13 cellular contexts compared by ENCODE assay signal in genomic region chr4:109801895-109802319, GRCh38. TPM values are rescaled to one million over a fixed set of nuclear protein-coding genes. Genes with fewer than 3 reads are reported as not detected.
DNase-seq lines count a peak whose midpoint lies in the region; ATAC-seq and TF ChIP-seq lines count a peak whose summit lies in the region.
"Had no signal": no experiment of that assay in that cellular context is flagged by ENCODE, and none has a peak within 500 bp of the region (broad histone marks: within the 10 kb centered on the region; RNA-seq: fewer than 3 reads in every experiment).

CFI (minus strand) TSS chr4:109801999; CDS start chr4:109801971, 28 bp downstream.

- peak within 1 kb of the TSS; percentile 92 for H2AFZ ChIP-seq in SK-N-SH (ENCODE audit: low read depth)

- no peak for TF ChIP-seq EP300 in SK-N-SH (IDR thresholded peaks at IDR 0.05; ENCODE audit: borderline replicate concordance in 1 of 2, low read depth in 1 of 2, low read length in 1 of 2)

- TF ChIP-seq CTCF in SK-N-SH (IDR thresholded peaks at IDR 0.05) (no peak), Caco-2 (IDR thresholded peaks at IDR 0.05; ENCODE audit: insufficient read depth in 1 of 2, low read depth in 1 of 2, low read length in 1 of 2, severe bottlenecking in 1 of 2, unreplicated experiment in 1 of 2) (no peak)

- H3K79me2 ChIP-seq in SK-N-SH (ENCODE audit: insufficient read depth) = no peaks in the 10 kb centered on the region

- H3F3A ChIP-seq in SK-N-SH (replicated peaks; ENCODE audit: insufficient read depth) = no peaks in the 10 kb centered on the region

- H3K9me3 ChIP-seq in SK-N-SH (no peaks in the 10 kb centered on the region; the same call in 1 of the 2 replicates), Caco-2 (no peaks in the 10 kb centered on the region)

- H3K36me3 Mint-ChIP-seq in Caco-2 (ENCODE audit: insufficient read depth, unreplicated experiment) = no peaks in the 10 kb centered on the region
- H3K36me3 Mint-ChIP-seq: naive B cell had no signal

- peak within 1 kb of the TSS in 1 of 2 experiments; percentile 31; a peak in 1 of 4 replicates for H3K4me3 ChIP-seq in SK-N-SH (ENCODE audit: low read depth in 2 of 2, low read length in 1 of 2)
- H3K4me3 ChIP-seq in Caco-2 (ENCODE audit: low read depth, low read length) = no peak within 1 kb of the TSS

- no peaks in the 10 kb centered on the region for H4K20me1 ChIP-seq in SK-N-SH (ENCODE audit: insufficient read depth)

- H3K27me3 ChIP-seq in SK-N-SH (ENCODE audit: insufficient read depth) = no peaks in the 10 kb centered on the region
- no peaks in the 10 kb centered on the region for H3K27me3 ChIP-seq in Caco-2 (replicated peaks; ENCODE audit: control insufficient read depth, insufficient read depth, low read length)

- peaks cover 10% of the 10 kb centered on the region for H3K27me3 Mint-ChIP-seq in Caco-2 (ENCODE audit: insufficient read depth, unreplicated experiment)

- no peak within 1 kb of the TSS for H3K9ac ChIP-seq in SK-N-SH

- CTCF ChIA-PET in SK-N-SH (lab: Yijun Ruan, JAX) = interaction anchor here (0.8 to 1.3 kb wide), 2 partner anchors 99 to 368 kb away, joined by 3 read pairs; partner anchors contain the start of genes CASP6 and SEC24B
- CTCF ChIA-PET in Caco-2 (lab: Charles Lee) = no interaction called here

- H3K27ac ChIP-seq in SK-N-SH (ENCODE audit: low read depth in 2 of 2, low read length in 1 of 2) = peak within 1 kb of the TSS in 1 of 2 experiments; percentile 76; a peak in 2 of 4 replicates

- 53% methylated on average over 2 of the region's 2 CpGs for WGBS in SK-N-SH (ENCODE audit: low lambda C conversion rate)

- no peak within 1 kb of the TSS for H3K27ac Mint-ChIP-seq in Caco-2 (ENCODE audit: unreplicated experiment)
- H3K27ac Mint-ChIP-seq: activated naive CD8-positive, alpha-beta T cell treated with anti-CD3 and anti-CD28 coated beads, Interleukin-2, amount 50 U/mL, for 24 hours; naive B cell; stimulated activated naive CD8-positive, alpha-beta T cell treated with anti-CD3 and anti-CD28 coated beads, Interleukin-15, amount 100 ng/mL, for 72 hours had no signal

- H3K4me1 Mint-ChIP-seq in Caco-2 (ENCODE audit: low read depth, unreplicated experiment) = no peaks in the 10 kb centered on the region
- H3K4me1 Mint-ChIP-seq: activated naive CD8-positive, alpha-beta T cell treated with anti-CD3 and anti-CD28 coated beads, Interleukin-2, amount 50 U/mL, for 24 hours; naive B cell; stimulated activated naive CD8-positive, alpha-beta T cell treated with anti-CD3 and anti-CD28 coated beads, Interleukin-15, amount 100 ng/mL, for 72 hours had no signal

- DNase-seq in Caki2 (ENCODE audit: low read depth) (peak; percentile 14), SK-N-SH (no peak), glomerular visceral epithelial cell (ENCODE audit: extremely low spot score) (peak; percentile 70), pulmonary artery endothelial cell (ENCODE audit: low read depth, low spot score) (peak; percentile 41), Caco-2 (no peak), cortex of kidney (lab: John Stamatoyannopoulos, UW) (no peak)
- no peak for DNase-seq in activated naive CD4-positive, alpha-beta T cell treated with Interleukin-2 at 50 U/mL for 16 hours
- DNase-seq: activated naive CD8-positive, alpha-beta T cell treated with anti-CD3 and anti-CD28 coated beads, Interleukin-2, amount 50 U/mL, for 24 hours; Kasumi-1; naive B cell; stimulated activated naive CD8-positive, alpha-beta T cell treated with anti-CD3 and anti-CD28 coated beads, Interleukin-15, amount 100 ng/mL, for 72 hours had no signal

- no peak within 1 kb of the TSS for H3K4me2 ChIP-seq in SK-N-SH

- intact Hi-C loops in Caco-2 (cut with micrococcal nuclease; ENCODE audit: unreplicated experiment) = loop anchor here (10.0 kb wide), 1 partner anchor 237 kb away; the partner anchor contains the start of gene MCUB

- no peak within 1 kb of the TSS for H3K4me3 Mint-ChIP-seq in Caco-2 (ENCODE audit: unreplicated experiment)
- H3K4me3 Mint-ChIP-seq: activated naive CD8-positive, alpha-beta T cell treated with anti-CD3 and anti-CD28 coated beads, Interleukin-2, amount 50 U/mL, for 24 hours; naive B cell; stimulated activated naive CD8-positive, alpha-beta T cell treated with anti-CD3 and anti-CD28 coated beads, Interleukin-15, amount 100 ng/mL, for 72 hours had no signal

- BruUV-seq in Caco-2 (replicated peaks; lab: Mats Ljungman, UMichigan) = no TSS peak

- no peaks in the 10 kb centered on the region for H3K9me3 Mint-ChIP-seq in Caco-2 (ENCODE audit: unreplicated experiment)
- H3K9me3 Mint-ChIP-seq: activated naive CD8-positive, alpha-beta T cell treated with anti-CD3 and anti-CD28 coated beads, Interleukin-2, amount 50 U/mL, for 24 hours; stimulated activated naive CD8-positive, alpha-beta T cell treated with anti-CD3 and anti-CD28 coated beads, Interleukin-15, amount 100 ng/mL, for 72 hours had no signal

- POLR2A ChIA-PET in SK-N-SH (lab: Yijun Ruan, JAX) (no interaction called here), Caco-2 (lab: Charles Lee) (interaction anchor here (0.9 kb wide), 1 partner anchor 13 kb away, joined by 4 read pairs; no protein-coding TSS in a partner anchor)

- no peaks in the 10 kb centered on the region for H3K9me2 ChIP-seq in SK-N-SH

- no peak for ATAC-seq in GM18517 (IDR thresholded peaks at IDR 0.05; ENCODE audit: unreplicated experiment)
- ATAC-seq: activated naive CD8-positive, alpha-beta T cell treated with anti-CD3 and anti-CD28 coated beads, Interleukin-2, amount 50 U/mL, for 24 hours; stimulated activated naive CD8-positive, alpha-beta T cell treated with anti-CD3 and anti-CD28 coated beads, Interleukin-15, amount 100 ng/mL, for 72 hours had no signal

- H3K36me3 ChIP-seq in SK-N-SH (replicated peaks in 1 of 2; ENCODE audit: control insufficient read depth in 1 of 2, insufficient read depth in 2 of 2, low read length in 1 of 2) (no peaks in the 10 kb centered on the region), Caco-2 (ENCODE audit: control insufficient read depth, insufficient read depth, low read length) (no peaks in the 10 kb centered on the region)

- no peak for TF ChIP-seq RAD21 in SK-N-SH (IDR thresholded peaks at IDR 0.05; ENCODE audit: low read length)

- H3K4me1 ChIP-seq in SK-N-SH (ENCODE audit: control insufficient read depth in 1 of 2, insufficient read depth in 2 of 2, low read depth in 1 of 2, low read length in 1 of 2) (peaks cover 0 to 3% of the 10 kb centered on the region in 2 experiments; a peak in 3 of 4 replicates), Caco-2 (no peaks in the 10 kb centered on the region)

- in situ Hi-C loops in Caki2 (cut with HindIII; ENCODE audit: low pct_unique_long_range_greater_than_20kb, low sequenced_read_pairs) = loop anchor here (25.0 kb wide), 1 partner anchor 365 kb away; the partner anchor contains the start of gene SEC24B

TF ChIP-seq in SK-N-SH, 30 proteins besides CTCF, POLR2A, EP300 and RAD21:
- no peak for TF ChIP-seq NRF1 (IDR thresholded peaks at IDR 0.05; ENCODE audit: low read depth, low read length)
- no peak for TF ChIP-seq TEAD4 (IDR thresholded peaks at IDR 0.05; ENCODE audit: borderline replicate concordance, insufficient read depth)
- TF ChIP-seq MAX (IDR thresholded peaks at IDR 0.05; ENCODE audit: low read depth) = no peak
- peak; percentile 19; the same call in 1 of the 2 replicates for TF ChIP-seq NFIC (IDR thresholded peaks at IDR 0.05; ENCODE audit: borderline replicate concordance)

RNA-seq across cellular contexts. Expression of gene CFI, which starts in this region (rescaled TPM):
- total RNA-seq in Caki2 (2014; rRNA removed; shearing (Covaris generic); ENCODE audit: low replicate concordance) = 1.6 TPM in 1 of 2 replicates, not detected in the other
- 19.6 and 27.0 TPM in 2 replicates for polyA plus RNA-seq in SK-N-SH (2012; rRNA removed)
- polyA plus RNA-seq in SK-N-SH (2012; cell fraction: cytosol; rRNA removed) = 25.4 and 30.5 TPM in 2 replicates
- polyA plus RNA-seq in SK-N-SH (2012; cell fraction: nucleus; rRNA removed) = 16.4 and 46.1 TPM in 2 replicates
- total RNA-seq in pulmonary artery endothelial cell (23.9 and 25.1 TPM in 2 replicates), Caco-2 (2022) (0.19 TPM in 1 of 2 replicates, not detected in the other)
- total RNA-seq: G401 had no signal

Comparison
In these comparisons a context has a peak if more than half of its experiments do, and no peak if none do; other contexts are left out.
1. DNase-seq: peak in Caki2 (single experiment), glomerular visceral epithelial cell (single experiment) and pulmonary artery endothelial cell (single experiment); none in SK-N-SH (single experiment), activated naive CD4-positive, alpha-beta T cell treated with Interleukin-2 at 50 U/mL for 16 hours (single experiment), Caco-2 (0 of 2) and cortex of kidney (single experiment).